In the genomic region with DNA sequence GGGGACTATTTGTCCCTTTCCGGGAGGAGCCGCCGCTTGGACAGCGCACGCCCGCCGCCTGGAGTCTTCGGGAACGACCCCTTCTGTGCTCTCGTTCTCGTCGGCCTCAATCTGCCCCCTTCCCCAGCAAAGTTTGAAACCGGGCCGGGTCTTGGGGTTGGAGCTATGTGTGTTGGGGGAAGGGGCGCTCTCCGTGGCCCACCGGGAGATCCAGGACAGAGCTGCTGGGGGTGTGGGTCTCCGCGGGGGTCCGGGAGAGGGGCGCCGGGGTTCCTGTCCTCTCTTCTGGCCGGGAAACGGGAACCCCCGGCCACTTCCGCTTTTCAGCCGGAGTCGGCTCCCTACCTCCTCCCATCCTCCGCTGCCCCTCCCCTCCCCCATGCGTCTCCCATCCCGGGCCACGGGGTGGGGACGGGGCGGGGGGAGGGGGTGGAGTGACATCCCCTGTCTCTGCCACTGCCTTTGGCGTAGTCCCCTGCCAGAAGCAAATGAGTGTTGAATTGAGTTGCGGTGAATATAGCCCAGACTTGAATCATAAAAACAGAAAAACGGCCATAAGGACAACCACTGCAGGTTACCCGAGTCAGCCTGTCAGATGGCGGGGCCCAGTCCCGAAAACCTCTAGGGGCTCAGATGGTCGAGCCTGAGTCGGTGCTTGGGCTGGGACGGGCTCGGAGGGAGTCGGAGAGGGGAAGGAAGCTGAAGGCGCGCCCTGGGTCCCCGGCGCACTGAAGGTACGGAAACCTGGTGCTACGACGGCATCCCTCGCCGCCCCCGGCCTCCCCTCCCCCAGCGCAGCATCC, we compare ENCODE assay signal across 12 cellular contexts. TPM values are rescaled to one million over a fixed set of nuclear protein-coding genes. Genes with fewer than 3 reads are reported as not detected.
DNase-seq lines count a peak whose midpoint lies in the region; ATAC-seq and TF ChIP-seq lines count a peak whose summit lies in the region.
"Had no signal": no experiment of that assay in that cellular context is flagged by ENCODE, and none has a peak within 500 bp of the region (broad histone marks: within the 10 kb centered on the region; RNA-seq: fewer than 3 reads in every experiment).

No MANE protein-coding gene starts in this region.

- TF ChIP-seq CTCF in upper lobe of left lung (IDR thresholded peaks at IDR 0.05), result no peak
- no peak for TF ChIP-seq CTCF in heart left ventricle (IDR thresholded peaks at IDR 0.05)

- no peak for ATAC-seq in activated naive CD8-positive, alpha-beta T cell treated with anti-CD3 and anti-CD28 coated beads, Interleukin-2, amount 50 U/mL, for 24 hours
- no peak for ATAC-seq in upper lobe of left lung (ENCODE audit: low FRiP score in 2 of 2)
- ATAC-seq in heart left ventricle, result no peak

- intact Hi-C loops in heart left ventricle (cut with DNase I), result loop anchor here in 2 of 10 donors (5.0 kb wide), 1 partner anchor 75 kb away; no protein-coding TSS in a partner anchor

- H3K9me3 Mint-ChIP-seq in activated naive CD8-positive, alpha-beta T cell (ENCODE audit: low read depth), result no peaks in the 10 kb centered on the region
- no peaks in the 10 kb centered on the region for H3K9me3 Mint-ChIP-seq in activated naive CD8-positive, alpha-beta T cell treated with anti-CD3 and anti-CD28 coated beads, Interleukin-2, amount 50 U/mL, for 24 hours
- H3K9me3 Mint-ChIP-seq in activated CD4-positive, alpha-beta memory T cell treated with anti-CD3 and anti-CD28 coated beads, Interleukin-2, amount 10 ng/mL, durations not matched to agents 7 days and 5 days, result no peaks in the 10 kb centered on the region
- H3K9me3 Mint-ChIP-seq: memory B cell had no signal

- POLR2A ChIA-PET in activated CD4-positive, alpha-beta memory T cell treated with anti-CD3 and anti-CD28 coated beads, Interleukin-2, amount 10 ng/mL, durations not matched to agents 7 days and 5 days (lab: Charles Lee), result no interaction called here

- no peaks in the 10 kb centered on the region for H3K36me3 ChIP-seq in iPS-15b (ENCODE audit: control insufficient read depth, insufficient read depth, low read length)
- H3K36me3 ChIP-seq in upper lobe of left lung, result no peaks in the 10 kb centered on the region
- H3K36me3 ChIP-seq in effector memory CD4-positive, alpha-beta T cell (ENCODE audit: control insufficient read depth, insufficient read depth, low read length), result no peaks in the 10 kb centered on the region
- no peaks in the 10 kb centered on the region for H3K36me3 ChIP-seq in heart left ventricle

- TF ChIP-seq POLR2A in upper lobe of left lung (IDR thresholded peaks at IDR 0.05) (no peak), heart left ventricle (IDR thresholded peaks at IDR 0.05) (no peak)

- H3K27me3 ChIP-seq in iPS-15b (ENCODE audit: control insufficient read depth, insufficient read depth, low read length) (peaks cover 35% of the 10 kb centered on the region), upper lobe of left lung (peaks cover 0 to 20% (median 14%) of the 10 kb centered on the region in 4 donors), heart left ventricle (peaks cover 23 to 67% (median 42%) of the 10 kb centered on the region in 9 donors)
- peaks cover 13% of the 10 kb centered on the region for H3K27me3 ChIP-seq in effector memory CD4-positive, alpha-beta T cell (replicated peaks; ENCODE audit: control insufficient read depth, insufficient read depth, low read length, poor library complexity, severe bottlenecking)

- no peak overlapping the region for H3K27ac ChIP-seq in upper lobe of left lung
- H3K27ac ChIP-seq in effector memory CD4-positive, alpha-beta T cell (ENCODE audit: insufficient read depth, low read length, poor library complexity, severe bottlenecking), result no peak overlapping the region
- H3K27ac ChIP-seq in heart left ventricle, result no peak overlapping the region

- TF ChIP-seq EP300 in upper lobe of left lung (IDR thresholded peaks at IDR 0.05), result no peak

- H3K4me1 Mint-ChIP-seq in activated naive CD8-positive, alpha-beta T cell (ENCODE audit: low read depth), result peaks cover 16% of the 10 kb centered on the region
- peaks cover 5% of the 10 kb centered on the region for H3K4me1 Mint-ChIP-seq in activated naive CD8-positive, alpha-beta T cell treated with anti-CD3 and anti-CD28 coated beads, Interleukin-2, amount 50 U/mL, for 24 hours
- H3K4me1 Mint-ChIP-seq in activated CD4-positive, alpha-beta memory T cell treated with anti-CD3 and anti-CD28 coated beads, Interleukin-2, amount 10 ng/mL, durations not matched to agents 7 days and 5 days, result peaks cover 6% of the 10 kb centered on the region

- H3K27ac Mint-ChIP-seq in activated naive CD8-positive, alpha-beta T cell, result no peak overlapping the region
- H3K27ac Mint-ChIP-seq in activated naive CD8-positive, alpha-beta T cell treated with anti-CD3 and anti-CD28 coated beads, Interleukin-2, amount 50 U/mL, for 24 hours, result no peak overlapping the region
- no peak overlapping the region for H3K27ac Mint-ChIP-seq in activated CD4-positive, alpha-beta memory T cell treated with anti-CD3 and anti-CD28 coated beads, Interleukin-2, amount 10 ng/mL, durations not matched to agents 7 days and 5 days
- H3K27ac Mint-ChIP-seq: memory B cell had no signal

- H3K27me3 Mint-ChIP-seq in activated naive CD8-positive, alpha-beta T cell, result peaks cover 31% of the 10 kb centered on the region
- H3K27me3 Mint-ChIP-seq in activated naive CD8-positive, alpha-beta T cell treated with anti-CD3 and anti-CD28 coated beads, Interleukin-2, amount 50 U/mL, for 24 hours, result peaks cover 56% of the 10 kb centered on the region
- peaks cover 52% of the 10 kb centered on the region for H3K27me3 Mint-ChIP-seq in activated CD4-positive, alpha-beta memory T cell treated with anti-CD3 and anti-CD28 coated beads, Interleukin-2, amount 10 ng/mL, durations not matched to agents 7 days and 5 days

- H3K36me3 Mint-ChIP-seq in activated naive CD8-positive, alpha-beta T cell, result peaks cover 24% of the 10 kb centered on the region
- H3K36me3 Mint-ChIP-seq in activated naive CD8-positive, alpha-beta T cell treated with anti-CD3 and anti-CD28 coated beads, Interleukin-2, amount 50 U/mL, for 24 hours (ENCODE audit: low read depth), result peaks cover 4% of the 10 kb centered on the region
- H3K36me3 Mint-ChIP-seq in activated CD4-positive, alpha-beta memory T cell treated with anti-CD3 and anti-CD28 coated beads, Interleukin-2, amount 10 ng/mL, durations not matched to agents 7 days and 5 days (ENCODE audit: low read depth), result no peaks in the 10 kb centered on the region

- H3K9me3 ChIP-seq in iPS-15b (ENCODE audit: control insufficient read depth, insufficient read depth, low read length), result no peaks in the 10 kb centered on the region
- no peaks in the 10 kb centered on the region for H3K9me3 ChIP-seq in upper lobe of left lung
- no peaks in the 10 kb centered on the region for H3K9me3 ChIP-seq in effector memory CD4-positive, alpha-beta T cell (ENCODE audit: control insufficient read depth, low read length)
- no peaks in the 10 kb centered on the region for H3K9me3 ChIP-seq in heart left ventricle

- H3K4me1 ChIP-seq in iPS-15b (ENCODE audit: control insufficient read depth, insufficient read depth, low read length), result peaks cover 27% of the 10 kb centered on the region
- peaks cover 0 to 16% (median 15%) of the 10 kb centered on the region in 4 donors for H3K4me1 ChIP-seq in upper lobe of left lung
- no peaks in the 10 kb centered on the region for H3K4me1 ChIP-seq in effector memory CD4-positive, alpha-beta T cell (ENCODE audit: control insufficient read depth, insufficient read depth, low read length, poor library complexity, severe bottlenecking)
- peaks cover 0 to 15% (median 5%) of the 10 kb centered on the region in 12 donors for H3K4me1 ChIP-seq in heart left ventricle

- 0 to 6% methylated on average over 7 to 56 of the region's 56 CpGs for WGBS in upper lobe of left lung, 2 donors
- 1 to 3% (median 2%) methylated on average over 21 to 56 of the region's 56 CpGs for WGBS in heart left ventricle, 4 donors

- H3K4me3 Mint-ChIP-seq in activated naive CD8-positive, alpha-beta T cell, result peak overlapping the region; percentile 25
- no peak overlapping the region for H3K4me3 Mint-ChIP-seq in activated naive CD8-positive, alpha-beta T cell treated with anti-CD3 and anti-CD28 coated beads, Interleukin-2, amount 50 U/mL, for 24 hours
- no peak overlapping the region for H3K4me3 Mint-ChIP-seq in activated CD4-positive, alpha-beta memory T cell treated with anti-CD3 and anti-CD28 coated beads, Interleukin-2, amount 10 ng/mL, durations not matched to agents 7 days and 5 days

- DNase-seq in activated naive CD8-positive, alpha-beta T cell treated with anti-CD3 and anti-CD28 coated beads, Interleukin-2, amount 50 U/mL, for 24 hours, result no peak
- peak; percentile 57 for DNase-seq in NCI-H774 (lab: John Stamatoyannopoulos, UW)
- peak; percentile 38 to 74 for DNase-seq in upper lobe of left lung
- DNase-seq in effector memory CD4-positive, alpha-beta T cell, result no peak
- no peak for DNase-seq in activated CD4-positive, alpha-beta memory T cell treated with anti-CD3 and anti-CD28 coated beads, Interleukin-2, amount 10 ng/mL, durations not matched to agents 7 days and 5 days
- no peak for DNase-seq in heart left ventricle

- CTCF ChIA-PET in activated CD4-positive, alpha-beta memory T cell treated with anti-CD3 and anti-CD28 coated beads, Interleukin-2, amount 10 ng/mL, durations not matched to agents 7 days and 5 days (lab: Charles Lee), result no interaction called here

- H3K4me3 ChIP-seq in iPS-15b (ENCODE audit: low read depth, low read length) (peak overlapping the region; percentile 71), upper lobe of left lung (peak overlapping the region in 1 of 4 donors; percentile 24), heart left ventricle (peak overlapping the region in 1 of 12 donors; percentile 12)
- no peak overlapping the region for H3K4me3 ChIP-seq in effector memory CD4-positive, alpha-beta T cell (ENCODE audit: insufficient read depth, low read depth, low read length, poor library complexity, severe bottlenecking)

- no peak overlapping the region for H3K9ac ChIP-seq in iPS-15b (ENCODE audit: low read depth, low read length)

RNA-seq across cellular contexts. Expression of gene CPLX2, which starts 1.1 kb away (rescaled TPM):
- total RNA-seq in upper lobe of left lung (under 1 TPM in 2 of 6 donors, not detected in 4; 0.15 to 0.20 TPM), heart left ventricle (not detected)
- not detected for total RNA-seq in activated CD4-positive, alpha-beta memory T cell treated with anti-CD3 and anti-CD28 coated beads, Interleukin-2, amount 10 ng/mL, durations not matched to agents 7 days and 5 days
- not detected for polyA plus RNA-seq in heart left ventricle
- total RNA-seq: CD8-positive, alpha-beta memory T cell; fibroblast of villous mesenchyme; skeletal muscle tissue had no signal
- polyA plus RNA-seq: CD8-positive, alpha-beta memory T cell had no signal

Comparison
In these comparisons a context has a peak if more than half of its experiments do, and no peak if none do; other contexts are left out.
1. DNase-seq: peak in NCI-H774 (single experiment) and upper lobe of left lung (2 of 2); none in activated naive CD8-positive, alpha-beta T cell treated with anti-CD3 and anti-CD28 coated beads, Interleukin-2, amount 50 U/mL, for 24 hours (single experiment), effector memory CD4-positive, alpha-beta T cell (0 of 3), activated CD4-positive, alpha-beta memory T cell treated with anti-CD3 and anti-CD28 coated beads, Interleukin-2, amount 10 ng/mL, durations not matched to agents 7 days and 5 days (single experiment) and heart left ventricle (0 of 5).